In genomic region chr10:117743517-117743916, GRCh38 we compare ENCODE assay signal across 24 cellular contexts.
"Had no signal": no experiment of that assay in that cellular context is flagged by ENCODE, and none has a peak within 500 bp of the region (broad histone marks: within the 10 kb centered on the region; RNA-seq: fewer than 3 reads in every experiment).

No MANE protein-coding gene starts in this region.

- H3K4me3 ChIP-seq: dorsolateral prefrontal cortex, gastrocnemius medialis, left lung, lower lobe of right lung, right lobe of liver, tibial nerve had no signal

- ATAC-seq: activated CD4-positive, alpha-beta T cell treated with anti-CD3 and anti-CD28 coated beads for 36 hours; activated CD8-positive, alpha-beta memory T cell treated with anti-CD3 and anti-CD28 coated beads, Interleukin-2, amount 10 ng/mL, durations not matched to agents 7 days and 5 days; activated CD8-positive, alpha-beta T cell treated with anti-CD3 and anti-CD28 coated beads, Interleukin-2, amount 10 ng/mL, durations not matched to agents 7 days and 5 days; activated naive CD8-positive, alpha-beta T cell treated with anti-CD3 and anti-CD28 coated beads, Interleukin-2, amount 50 U/mL, for 24 hours; gastrocnemius medialis; left lung; lower lobe of right lung; natural killer cell had no signal

- DNase-seq: activated CD4-positive, alpha-beta T cell treated with anti-CD3 and anti-CD28 coated beads for 36 hours; activated CD4-positive, CD25-positive, alpha-beta regulatory T cell; activated CD8-positive, alpha-beta memory T cell treated with anti-CD3 and anti-CD28 coated beads, Interleukin-2, amount 10 ng/mL, durations not matched to agents 7 days and 5 days; activated CD8-positive, alpha-beta T cell treated with anti-CD3 and anti-CD28 coated beads, Interleukin-2, amount 10 ng/mL, durations not matched to agents 7 days and 5 days; activated naive CD8-positive, alpha-beta T cell treated with anti-CD3 and anti-CD28 coated beads, Interleukin-2, amount 50 U/mL, for 24 hours; activated T-cell treated with anti-CD3 and anti-CD28 coated beads, Interleukin-2, amount 50 U/mL, for 48 hours; amygdala; dorsolateral prefrontal cortex; effector memory CD4-positive, alpha-beta T cell; erythroblast; gastrocnemius medialis; glutamatergic neuron; left lung; lower lobe of right lung; mesendoderm; natural killer cell; posterior cingulate gyrus; right lobe of liver; stimulated activated CD4-positive, alpha-beta T cell treated with anti-CD3 and anti-CD28 coated beads, Interleukin-2, amount 100 ng/mL, for 48 hours; stimulated activated naive CD4-positive, alpha-beta T cell treated with Interleukin-2 at 50 U/mL for 16 hours had no signal

- H3K27me3 ChIP-seq: gastrocnemius medialis, right lobe of liver, tibial nerve had no signal

- H3K4me3 Mint-ChIP-seq: activated CD4-positive, alpha-beta T cell treated with anti-CD3 and anti-CD28 coated beads for 36 hours; activated CD8-positive, alpha-beta memory T cell treated with anti-CD3 and anti-CD28 coated beads, Interleukin-2, amount 10 ng/mL, durations not matched to agents 7 days and 5 days; activated CD8-positive, alpha-beta T cell treated with anti-CD3 and anti-CD28 coated beads, Interleukin-2, amount 10 ng/mL, durations not matched to agents 7 days and 5 days; activated naive CD4-positive, alpha-beta T cell treated with anti-CD3 and anti-CD28 coated beads, Interleukin-2, amount 50 U/mL, for 24 hours; activated naive CD8-positive, alpha-beta T cell treated with anti-CD3 and anti-CD28 coated beads, Interleukin-2, amount 50 U/mL, for 24 hours; natural killer cell; T-helper 2 cell treated with Interferon-gamma antibody and Interleukin-4, amounts not matched to agents 5 μg/mL and 100 μg/mL, for 36 hours had no signal

- H3K4me1 ChIP-seq: gastrocnemius medialis, left lung, lower lobe of right lung, right lobe of liver, tibial nerve had no signal

- H3K27me3 Mint-ChIP-seq: activated CD8-positive, alpha-beta memory T cell treated with anti-CD3 and anti-CD28 coated beads, Interleukin-2, amount 10 ng/mL, durations not matched to agents 7 days and 5 days; activated naive CD4-positive, alpha-beta T cell treated with anti-CD3 and anti-CD28 coated beads, Interleukin-2, amount 50 U/mL, for 24 hours had no signal

- H3K4me1 Mint-ChIP-seq: activated CD4-positive, alpha-beta T cell treated with anti-CD3 and anti-CD28 coated beads for 36 hours; activated CD8-positive, alpha-beta memory T cell treated with anti-CD3 and anti-CD28 coated beads, Interleukin-2, amount 10 ng/mL, durations not matched to agents 7 days and 5 days; activated naive CD4-positive, alpha-beta T cell treated with anti-CD3 and anti-CD28 coated beads, Interleukin-2, amount 50 U/mL, for 24 hours; activated naive CD8-positive, alpha-beta T cell treated with anti-CD3 and anti-CD28 coated beads, Interleukin-2, amount 50 U/mL, for 24 hours; natural killer cell had no signal

- H3K9me3 ChIP-seq: gastrocnemius medialis, left lung, lower lobe of right lung, right lobe of liver, tibial nerve had no signal

- H3K27ac ChIP-seq: dorsolateral prefrontal cortex, gastrocnemius medialis, left lung, lower lobe of right lung, right lobe of liver, tibial nerve had no signal

- H3K36me3 Mint-ChIP-seq: activated CD8-positive, alpha-beta memory T cell treated with anti-CD3 and anti-CD28 coated beads, Interleukin-2, amount 10 ng/mL, durations not matched to agents 7 days and 5 days; activated naive CD4-positive, alpha-beta T cell treated with anti-CD3 and anti-CD28 coated beads, Interleukin-2, amount 50 U/mL, for 24 hours; natural killer cell had no signal

- H3K27ac Mint-ChIP-seq: activated CD4-positive, alpha-beta T cell treated with anti-CD3 and anti-CD28 coated beads for 36 hours; activated CD8-positive, alpha-beta memory T cell treated with anti-CD3 and anti-CD28 coated beads, Interleukin-2, amount 10 ng/mL, durations not matched to agents 7 days and 5 days; activated CD8-positive, alpha-beta T cell treated with anti-CD3 and anti-CD28 coated beads, Interleukin-2, amount 10 ng/mL, durations not matched to agents 7 days and 5 days; activated naive CD4-positive, alpha-beta T cell treated with anti-CD3 and anti-CD28 coated beads, Interleukin-2, amount 50 U/mL, for 24 hours; activated naive CD8-positive, alpha-beta T cell treated with anti-CD3 and anti-CD28 coated beads, Interleukin-2, amount 50 U/mL, for 24 hours; activated T-helper 2 cell treated with anti-CD3 and anti-CD28 coated beads, Interferon-gamma antibody, Interleukin-2, Interleukin-4, amounts not matched to agents 10 μg/mL and 5 μg/mL and 100 μg/mL, durations not matched to agents 14 hours and 24 hours and 36 hours; natural killer cell; T-helper 2 cell treated with Interferon-gamma antibody and Interleukin-4, amounts not matched to agents 5 μg/mL and 100 μg/mL, for 36 hours had no signal
